In the genomic region with DNA sequence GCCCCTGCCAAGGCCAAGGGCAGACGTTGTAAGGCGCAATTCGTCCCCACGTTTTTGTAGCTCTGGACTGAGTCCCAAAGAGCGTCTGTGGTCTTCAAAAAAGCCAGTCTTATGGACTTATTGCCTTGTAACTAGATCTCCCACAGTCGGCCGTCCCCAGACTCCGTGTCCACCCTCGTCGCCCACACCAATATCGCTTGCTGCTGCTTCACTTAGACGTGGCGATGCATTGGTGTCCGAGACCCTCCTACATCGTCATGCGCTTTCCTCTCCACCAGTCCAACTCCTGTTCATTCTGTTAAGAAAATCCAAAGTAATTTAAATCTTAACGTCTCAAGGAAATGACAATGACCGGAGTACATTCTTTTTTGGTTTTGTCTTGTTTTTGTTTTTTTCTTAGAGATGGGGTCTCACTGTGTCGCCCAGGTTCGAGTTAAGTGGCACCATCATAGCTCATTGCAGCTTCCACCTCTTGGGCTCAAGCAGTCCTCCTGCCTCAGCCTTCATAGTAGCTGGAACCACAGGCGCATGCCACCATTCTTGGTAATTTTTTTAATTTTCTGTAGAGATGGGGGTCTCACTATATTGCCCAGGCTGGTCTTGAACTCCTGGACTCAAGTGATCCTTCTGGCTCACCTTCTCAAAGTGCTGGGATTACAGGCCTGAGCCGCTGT, we compare ENCODE assay signal across 2 cellular contexts.
TF ChIP-seq lines count a peak whose summit lies in the region.

No MANE protein-coding gene starts in this region.

TF ChIP-seq in endothelial cell of umbilical vein, 7 proteins besides CTCF, POLR2A, EP300 and RAD21 (continued from another document):
- TF ChIP-seq POLR2AphosphoS5 (IDR thresholded peaks at IDR 0.05; ENCODE audit: insufficient read depth, low read depth, low read length), result no peak
- TF ChIP-seq, protein P1, sequence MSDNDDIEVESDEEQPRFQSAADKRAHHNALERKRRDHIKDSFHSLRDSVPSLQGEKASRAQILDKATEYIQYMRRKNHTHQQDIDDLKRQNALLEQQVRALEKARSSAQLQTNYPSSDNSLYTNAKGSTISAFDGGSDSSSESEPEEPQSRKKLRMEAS (IDR thresholded peaks at IDR 0.05; ENCODE audit: insufficient read depth, insufficient read length), result no peak
- no peak for TF ChIP-seq JUN (IDR thresholded peaks at IDR 0.05; ENCODE audit: borderline replicate concordance, insufficient read depth, insufficient read length, low read depth)
- no peak for TF ChIP-seq EZH2 (IDR thresholded peaks at IDR 0.05; ENCODE audit: borderline replicate concordance, low read depth, low read length, severe bottlenecking)

TF ChIP-seq in neural cell, 6 proteins besides CTCF, POLR2A, EP300 and RAD21:
- TF ChIP-seq, protein P2, sequence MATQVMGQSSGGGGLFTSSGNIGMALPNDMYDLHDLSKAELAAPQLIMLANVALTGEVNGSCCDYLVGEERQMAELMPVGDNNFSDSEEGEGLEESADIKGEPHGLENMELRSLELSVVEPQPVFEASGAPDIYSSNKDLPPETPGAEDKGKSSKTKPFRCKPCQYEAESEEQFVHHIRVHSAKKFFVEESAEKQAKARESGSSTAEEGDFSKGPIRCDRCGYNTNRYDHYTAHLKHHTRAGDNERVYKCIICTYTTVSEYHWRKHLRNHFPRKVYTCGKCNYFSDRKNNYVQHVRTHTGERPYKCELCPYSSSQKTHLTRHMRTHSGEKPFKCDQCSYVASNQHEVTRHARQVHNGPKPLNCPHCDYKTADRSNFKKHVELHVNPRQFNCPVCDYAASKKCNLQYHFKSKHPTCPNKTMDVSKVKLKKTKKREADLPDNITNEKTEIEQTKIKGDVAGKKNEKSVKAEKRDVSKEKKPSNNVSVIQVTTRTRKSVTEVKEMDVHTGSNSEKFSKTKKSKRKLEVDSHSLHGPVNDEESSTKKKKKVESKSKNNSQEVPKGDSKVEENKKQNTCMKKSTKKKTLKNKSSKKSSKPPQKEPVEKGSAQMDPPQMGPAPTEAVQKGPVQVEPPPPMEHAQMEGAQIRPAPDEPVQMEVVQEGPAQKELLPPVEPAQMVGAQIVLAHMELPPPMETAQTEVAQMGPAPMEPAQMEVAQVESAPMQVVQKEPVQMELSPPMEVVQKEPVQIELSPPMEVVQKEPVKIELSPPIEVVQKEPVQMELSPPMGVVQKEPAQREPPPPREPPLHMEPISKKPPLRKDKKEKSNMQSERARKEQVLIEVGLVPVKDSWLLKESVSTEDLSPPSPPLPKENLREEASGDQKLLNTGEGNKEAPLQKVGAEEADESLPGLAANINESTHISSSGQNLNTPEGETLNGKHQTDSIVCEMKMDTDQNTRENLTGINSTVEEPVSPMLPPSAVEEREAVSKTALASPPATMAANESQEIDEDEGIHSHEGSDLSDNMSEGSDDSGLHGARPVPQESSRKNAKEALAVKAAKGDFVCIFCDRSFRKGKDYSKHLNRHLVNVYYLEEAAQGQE (IDR thresholded peaks at IDR 0.05; ENCODE audit: borderline replicate concordance), result no peak
- TF ChIP-seq EZH2 (IDR thresholded peaks at IDR 0.05; ENCODE audit: borderline replicate concordance, insufficient read depth, low read length, poor library complexity, severe bottlenecking) (no peak), POLR2AphosphoS5 (IDR thresholded peaks at IDR 0.05) (no peak), TAF1 (IDR thresholded peaks at IDR 0.05; ENCODE audit: low read depth) (no peak), MXI1 (conservative IDR thresholded peaks at IDR 0.05; ENCODE audit: poor library complexity, severe bottlenecking) (no peak), SMC3 (conservative IDR thresholded peaks at IDR 0.05; ENCODE audit: poor library complexity) (no peak)
